Comparison of ENCODE assay signal across 30 cellular contexts in the genomic region with DNA sequence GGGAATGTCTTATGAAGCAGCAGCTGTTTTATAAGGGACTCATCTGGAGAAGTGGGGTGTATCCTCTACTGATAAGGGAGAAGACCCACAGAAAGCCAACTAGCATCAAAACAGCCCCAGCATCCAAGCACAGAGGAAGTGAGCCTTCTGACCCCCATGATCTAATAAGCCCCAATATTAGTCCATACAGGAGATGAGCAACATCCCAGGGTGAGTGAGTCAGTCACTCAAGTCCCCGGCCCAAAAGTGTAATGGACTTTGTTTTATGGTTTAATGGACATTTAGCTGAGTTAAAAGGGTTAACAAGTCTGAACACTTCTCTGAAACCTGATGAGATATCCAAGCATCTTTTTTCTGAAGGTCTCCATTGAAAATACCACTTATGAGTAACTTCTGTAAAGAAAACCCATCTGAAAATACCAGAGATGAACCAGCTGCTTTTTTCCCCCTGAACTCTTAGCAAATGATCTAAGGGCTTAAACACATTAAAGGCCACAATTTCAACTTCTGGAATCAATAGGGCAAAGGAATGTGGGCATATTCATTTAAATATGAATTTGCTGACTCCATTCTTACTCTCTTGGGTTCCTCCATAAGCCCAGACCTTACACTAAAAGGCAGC.
DNase-seq lines count a peak whose midpoint lies in the region; ATAC-seq and TF ChIP-seq lines count a peak whose summit lies in the region.
"Had no signal": no experiment of that assay in that cellular context is flagged by ENCODE, and none has a peak within 500 bp of the region (broad histone marks: within the 10 kb centered on the region; RNA-seq: fewer than 3 reads in every experiment).

No MANE protein-coding gene starts in this region.

- H3K4me3 Mint-ChIP-seq in HFFc6: peak overlapping the region; percentile 10; the same call in 1 of the 2 replicates
- H3K4me3 Mint-ChIP-seq in activated T-helper 17 cell treated with anti-CD3 and anti-CD28 coated beads, Interleukin-2, amount 50 U/mL, for 72 hours: no peak overlapping the region
- H3K4me3 Mint-ChIP-seq: activated naive CD8-positive, alpha-beta T cell; CD14-positive monocyte; mesothelial cell of epicardium; natural killer cell; stimulated activated naive CD8-positive, alpha-beta T cell treated with anti-CD3 and anti-CD28 coated beads, Interleukin-15, Interleukin-2, amounts not matched to agents 100 ng/mL and 50 ng/mL, for 24 hours; WTC11 had no signal

- 82 to 96% (median 95%) methylated on average over 1 of the region's 1 CpG for WGBS in stomach, 5 donors

- no peak overlapping the region for H3K4me3 ChIP-seq in BLaER1 treated with 17β-estradiol and CSF1 and Interleukin-3, amounts not matched to agents 10 nM and 100 nM
- no peak overlapping the region for H3K4me3 ChIP-seq in stomach
- H3K4me3 ChIP-seq: gastrocnemius medialis, left lung, right atrium auricular region, thyroid gland had no signal

- TF ChIP-seq EP300 in stomach (IDR thresholded peaks at IDR 0.05): no peak

- peaks cover 1% of the 10 kb centered on the region; the same call in 1 of the 2 replicates for H3K27me3 Mint-ChIP-seq in HFFc6 (ENCODE audit: insufficient read depth)
- no peaks in the 10 kb centered on the region for H3K27me3 Mint-ChIP-seq in activated T-helper 17 cell treated with anti-CD3 and anti-CD28 coated beads, Interleukin-2, amount 50 U/mL, for 72 hours

- H3K4me2 ChIP-seq in BLaER1 treated with 17β-estradiol and CSF1 and Interleukin-3, amounts not matched to agents 10 nM and 100 nM: peak overlapping the region; percentile 19 to 59 (median 51); a peak in 20 of 22 replicates

- peaks cover 14 to 25% (median 20%) of the 10 kb centered on the region in 10 experiments for H3K4me1 ChIP-seq in BLaER1 treated with 17β-estradiol and CSF1 and Interleukin-3, amounts not matched to agents 10 nM and 100 nM
- H3K4me1 ChIP-seq in foreskin keratinocyte (no peaks in the 10 kb centered on the region), stomach (peaks cover 0 to 4% (median 0%) of the 10 kb centered on the region in 4 donors)
- H3K4me1 ChIP-seq: gastrocnemius medialis, left lung, right atrium auricular region, thyroid gland had no signal

- peaks cover 90% of the 10 kb centered on the region for H3K4me1 Mint-ChIP-seq in HFFc6 (ENCODE audit: low read depth)
- no peaks in the 10 kb centered on the region for H3K4me1 Mint-ChIP-seq in activated T-helper 17 cell treated with anti-CD3 and anti-CD28 coated beads, Interleukin-2, amount 50 U/mL, for 72 hours
- H3K4me1 Mint-ChIP-seq: mesothelial cell of epicardium, natural killer cell, WTC11 had no signal

- TF ChIP-seq CTCF in HFFc6 (IDR thresholded peaks at IDR 0.05) (no peak), foreskin keratinocyte (conservative IDR thresholded peaks at IDR 0.05) (no peak), stomach (IDR thresholded peaks at IDR 0.05) (no peak)

- no peak for TF ChIP-seq POLR2A in stomach (IDR thresholded peaks at IDR 0.05)

- H3K27me3 ChIP-seq in BLaER1 treated with 17β-estradiol and CSF1 and Interleukin-3, amounts not matched to agents 10 nM and 100 nM: no peaks in the 10 kb centered on the region
- H3K27me3 ChIP-seq in foreskin keratinocyte (no peaks in the 10 kb centered on the region), stomach (no peaks in the 10 kb centered on the region)
- H3K27me3 ChIP-seq: gastrocnemius medialis, left lung, right atrium auricular region, thyroid gland had no signal

- intact Hi-C loops in stomach (cut with DNase I; ENCODE audit: low total_unique reads): no loop called here

- peak overlapping the region; percentile 78 for H3K27ac Mint-ChIP-seq in HFFc6
- H3K27ac Mint-ChIP-seq in activated T-helper 17 cell treated with anti-CD3 and anti-CD28 coated beads, Interleukin-2, amount 50 U/mL, for 72 hours: no peak overlapping the region
- H3K27ac Mint-ChIP-seq: activated naive CD8-positive, alpha-beta T cell; mesothelial cell of epicardium; natural killer cell; stimulated activated naive CD8-positive, alpha-beta T cell treated with anti-CD3 and anti-CD28 coated beads, Interleukin-15, Interleukin-2, amounts not matched to agents 100 ng/mL and 50 ng/mL, for 24 hours; WTC11 had no signal

- peak; percentile 36 for DNase-seq in HFFc6
- peak in 1 of 2 donors; percentile 57 for DNase-seq in foreskin keratinocyte
- no peak for DNase-seq in stomach
- no peak for DNase-seq in NCI-H2227 (lab: John Stamatoyannopoulos, UW; ENCODE audit: unreplicated experiment)
- DNase-seq in Kasumi-1 (lab: John Stamatoyannopoulos, UW): no peak
- DNase-seq: activated CD4-positive, alpha-beta T cell treated with anti-CD3 and anti-CD28 coated beads, Interleukin-2, amount 50 U/mL, for 4 hours; aorta; cerebellar nuclear complex; gastrocnemius medialis; hypothalamus; KG1; left lung; natural killer cell; NCI-H1694; NCI-H2171 treated with DMSO at 0.1 percent for 48 hours; NCI-H526; Right ventricle myocardium superior; stimulated activated CD4-positive, alpha-beta T cell treated with anti-CD3 and anti-CD28 coated beads, Interleukin-12 subunit alpha, Interleukin-12 subunit beta, amount 100 ng/mL, for 4 hours; stimulated activated CD4-positive, alpha-beta T cell treated with anti-CD3 and anti-CD28 coated beads, Interleukin-4, amount 100 ng/mL, for 4 hours; T1000; thyroid gland had no signal

- peaks cover 0 to 42% (median 0%) of the 10 kb centered on the region in 11 experiments; a peak in 3 of 22 replicates for H4K20me1 ChIP-seq in BLaER1 treated with 17β-estradiol and CSF1 and Interleukin-3, amounts not matched to agents 10 nM and 100 nM

- ATAC-seq in activated T-helper 17 cell treated with anti-CD3 and anti-CD28 coated beads, Interleukin-2, amount 50 U/mL, for 72 hours (replicated peaks): peak; percentile 5
- ATAC-seq in foreskin keratinocyte (peak; percentile 35), HG03342 (IDR thresholded peaks at IDR 0.05; ENCODE audit: unreplicated experiment) (no peak)
- ATAC-seq: gastrocnemius medialis, natural killer cell, WTC11 had no signal

- peak overlapping the region in 4 of 11 experiments; percentile 26 to 54 (median 35); a peak in 5 of 22 replicates for H3K27ac ChIP-seq in BLaER1 treated with 17β-estradiol and CSF1 and Interleukin-3, amounts not matched to agents 10 nM and 100 nM
- H3K27ac ChIP-seq in foreskin keratinocyte: no peak overlapping the region
- H3K27ac ChIP-seq in stomach: no peak overlapping the region
- H3K27ac ChIP-seq: gastrocnemius medialis, left lung, right atrium auricular region, thyroid gland had no signal

- peaks cover 0 to 14% (median 9%) of the 10 kb centered on the region in 11 experiments; a peak in 10 of 22 replicates for H3K9me3 ChIP-seq in BLaER1 treated with 17β-estradiol and CSF1 and Interleukin-3, amounts not matched to agents 10 nM and 100 nM (replicated peaks in 1 of 11)
- no peaks in the 10 kb centered on the region for H3K9me3 ChIP-seq in stomach
- H3K9me3 ChIP-seq: gastrocnemius medialis, left lung, right atrium auricular region, thyroid gland had no signal

- H3K9ac ChIP-seq in BLaER1 treated with 17β-estradiol and CSF1 and Interleukin-3, amounts not matched to agents 10 nM and 100 nM: no peak overlapping the region

- peaks cover 34% of the 10 kb centered on the region for H3K36me3 Mint-ChIP-seq in HFFc6 (ENCODE audit: low read depth)
- peaks cover 23% of the 10 kb centered on the region for H3K36me3 Mint-ChIP-seq in activated T-helper 17 cell treated with anti-CD3 and anti-CD28 coated beads, Interleukin-2, amount 50 U/mL, for 72 hours (ENCODE audit: low read depth)
- H3K36me3 Mint-ChIP-seq: activated naive CD8-positive, alpha-beta T cell; mesothelial cell of epicardium; natural killer cell; WTC11 had no signal

- H3K9me3 Mint-ChIP-seq in HFFc6: no peaks in the 10 kb centered on the region
- no peaks in the 10 kb centered on the region for H3K9me3 Mint-ChIP-seq in activated T-helper 17 cell treated with anti-CD3 and anti-CD28 coated beads, Interleukin-2, amount 50 U/mL, for 72 hours
- H3K9me3 Mint-ChIP-seq: mesothelial cell of epicardium; stimulated activated naive CD8-positive, alpha-beta T cell treated with anti-CD3 and anti-CD28 coated beads, Interleukin-15, Interleukin-2, amounts not matched to agents 100 ng/mL and 50 ng/mL, for 24 hours had no signal

- peaks cover 0 to 74% (median 0%) of the 10 kb centered on the region in 11 experiments; a peak in 4 of 22 replicates for H3K36me3 ChIP-seq in BLaER1 treated with 17β-estradiol and CSF1 and Interleukin-3, amounts not matched to agents 10 nM and 100 nM
- no peaks in the 10 kb centered on the region for H3K36me3 ChIP-seq in stomach
- H3K36me3 ChIP-seq: gastrocnemius medialis, left lung, right atrium auricular region, thyroid gland had no signal
